In genomic region chr12:30106204-30106603, GRCh38 we compare ENCODE assay signal across 20 cellular contexts.
DNase-seq lines count a peak whose midpoint lies in the region; ATAC-seq, FAIRE-seq and TF ChIP-seq lines count a peak whose summit lies in the region.
"Had no signal": no experiment of that assay in that cellular context is flagged by ENCODE, and none has a peak within 500 bp of the region (broad histone marks: within the 10 kb centered on the region; RNA-seq: fewer than 3 reads in every experiment).

No MANE protein-coding gene starts in this region.

- H3K79me2 ChIP-seq in ACC112 (ENCODE audit: control insufficient read depth, insufficient read depth, low read length, unreplicated experiment), result no peaks in the 10 kb centered on the region
- H3K79me2 ChIP-seq in PC-3 (ENCODE audit: low read length), result no peaks in the 10 kb centered on the region
- no peaks in the 10 kb centered on the region for H3K79me2 ChIP-seq in endothelial cell of umbilical vein (ENCODE audit: control insufficient read depth, insufficient read depth, low read length)

- H2AFZ ChIP-seq in ACC112 (ENCODE audit: low read length, unreplicated experiment) (peak overlapping the region; percentile 34), PC-3 (ENCODE audit: low read length) (no peak overlapping the region), endothelial cell of umbilical vein (ENCODE audit: low read depth, low read length) (no peak overlapping the region)

- peaks cover 9% of the 10 kb centered on the region for H3K4me1 Mint-ChIP-seq in nephron

- H3K27me3 ChIP-seq in ACC112 (ENCODE audit: insufficient read depth, low read length) (no peaks in the 10 kb centered on the region), PC-3 (ENCODE audit: low read length) (no peaks in the 10 kb centered on the region), endothelial cell of umbilical vein (ENCODE audit: control insufficient read depth in 2 of 2, insufficient read depth in 2 of 2, low read length in 2 of 2) (no peaks in the 10 kb centered on the region), brain microvascular endothelial cell (replicated peaks) (no peaks in the 10 kb centered on the region)
- H3K27me3 ChIP-seq: SJSA1 had no signal

- H3K4me2 ChIP-seq in PC-3 (ENCODE audit: low read length) (no peak overlapping the region), endothelial cell of umbilical vein (ENCODE audit: insufficient read depth, low read length) (no peak overlapping the region)

- CTCF ChIA-PET in PC-3 (lab: Charles Lee) (no interaction called here), endothelial cell of umbilical vein (lab: Charles Lee) (interaction anchor here (0.8 to 1.1 kb wide), 2 partner anchors 14 to 25 kb away, joined by 3 read pairs; no protein-coding TSS in a partner anchor)

- no peaks in the 10 kb centered on the region for H3F3A ChIP-seq in PC-3 (ENCODE audit: low read length, unreplicated experiment)

- H3K36me3 ChIP-seq in ACC112 (ENCODE audit: insufficient read depth, low read length) (no peaks in the 10 kb centered on the region; the same call in 1 of the 2 replicates), PC-3 (ENCODE audit: low read depth, low read length) (no peaks in the 10 kb centered on the region), endothelial cell of umbilical vein (ENCODE audit: control insufficient read depth in 2 of 2, extremely low read depth in 1 of 2, insufficient read depth in 2 of 2, low read length in 2 of 2) (no peaks in the 10 kb centered on the region), brain microvascular endothelial cell (replicated peaks) (no peaks in the 10 kb centered on the region)
- H3K36me3 ChIP-seq: SJSA1 had no signal

- H3K27ac Mint-ChIP-seq in nephron, result peak overlapping the region in 2 of 3 experiments; percentile 23 to 33

- TF ChIP-seq CTCF in PC-3 (conservative IDR thresholded peaks at IDR 0.05; ENCODE audit: low read depth, low read length) (no peak), endothelial cell of umbilical vein (IDR thresholded peaks at IDR 0.05; ENCODE audit: extremely low read depth in 1 of 2, insufficient read depth in 1 of 2, low read depth in 1 of 2, low read length in 2 of 2) (no peak), nephron (IDR thresholded peaks at IDR 0.05; ENCODE audit: unreplicated experiment in 3 of 3) (no peak), brain microvascular endothelial cell (IDR thresholded peaks at IDR 0.05; ENCODE audit: low read depth, low read length, missing control alignments) (no peak)

- H3K4me3 Mint-ChIP-seq in nephron, result no peak overlapping the region

- H3K4me1 ChIP-seq in ACC112 (ENCODE audit: control insufficient read depth, insufficient read depth, low read length, unreplicated experiment), result peaks cover 2% of the 10 kb centered on the region
- H3K4me1 ChIP-seq in PC-3 (ENCODE audit: insufficient read depth, low read length), result peaks cover 5% of the 10 kb centered on the region
- peaks cover 8% of the 10 kb centered on the region for H3K4me1 ChIP-seq in endothelial cell of umbilical vein (ENCODE audit: control insufficient read depth, extremely low read depth, insufficient read depth, low read length)

- H3K27me3 Mint-ChIP-seq in nephron (ENCODE audit: low read depth), result peaks cover 14% of the 10 kb centered on the region

- POLR2A ChIA-PET in PC-3 (lab: Charles Lee; ENCODE audit: unreplicated experiment) (no interaction called here), endothelial cell of umbilical vein (lab: Charles Lee) (no interaction called here)

- intact Hi-C loops in PC-3 (cut with micrococcal nuclease), result no loop called here
- intact Hi-C loops in endothelial cell of umbilical vein (cut with micrococcal nuclease), result loop anchor here (10.0 kb wide), 1 partner anchor 541 kb away; no protein-coding TSS in a partner anchor

- peaks cover 12% of the 10 kb centered on the region for H3K9me3 Mint-ChIP-seq in nephron

- TF ChIP-seq POLR2A in endothelial cell of umbilical vein (IDR thresholded peaks at IDR 0.05; ENCODE audit: low read depth, low read length), result no peak

- no peak for FAIRE-seq in endothelial cell of umbilical vein (lab: Jason Lieb, UNC)
- FAIRE-seq: G401.6, GM12892, GM18507, RCC 7860 had no signal

- H3K4me3 ChIP-seq in ACC112 (ENCODE audit: low read depth, low read length) (no peak overlapping the region), PC-3 (ENCODE audit: low read length) (no peak overlapping the region), endothelial cell of umbilical vein (replicated peaks in 1 of 3; ENCODE audit: insufficient read depth in 1 of 3, low read depth in 1 of 3, low read length in 3 of 3) (no peak overlapping the region), brain microvascular endothelial cell (ENCODE audit: low read depth, low read length) (no peak overlapping the region)
- H3K4me3 ChIP-seq: SJSA1 had no signal

- peak; percentile 18; the same call in 1 of the 2 replicates for ATAC-seq in PC-3
- ATAC-seq in GM21390 (IDR thresholded peaks at IDR 0.05; ENCODE audit: unreplicated experiment), result no peak

- H3K9me2 ChIP-seq in PC-3 (replicated peaks; ENCODE audit: low read length), result no peaks in the 10 kb centered on the region

- in situ Hi-C loops in brain microvascular endothelial cell (cut with HindIII; ENCODE audit: low pct_ligation_motif_present, low sequenced_read_pairs), result no loop called here

- no peak for DNase-seq in PC-3
- peak; percentile 47 for DNase-seq in endothelial cell of umbilical vein (ENCODE audit: low read depth, low spot score)
- no peak for DNase-seq in medulla oblongata (ENCODE audit: extremely low spot score)
- no peak for DNase-seq in brain microvascular endothelial cell
- DNase-seq in NCI-H226, result no peak
- DNase-seq: 8988T, AML-193, MM.1S, NCI-H1048, NCI-H1417 treated with DMSO at 0.1 percent for 48 hours, NCI-H187 had no signal

- BruUV-seq in PC-3 (replicated peaks; lab: Mats Ljungman, UMichigan), result no TSS peak
- BruUV-seq in endothelial cell of umbilical vein (replicated peaks; lab: Mats Ljungman, UMichigan), result no TSS peak

- dilution Hi-C loops in endothelial cell of umbilical vein (cut with MboI; ENCODE audit: extremely low pct_ligation_motif_present, low sequenced_read_pairs), result no loop called here

- H4K20me1 ChIP-seq in PC-3 (ENCODE audit: low read length), result no peaks in the 10 kb centered on the region
- no peaks in the 10 kb centered on the region for H4K20me1 ChIP-seq in endothelial cell of umbilical vein (replicated peaks; ENCODE audit: control insufficient read depth, extremely low read depth, insufficient read depth, low read length)

- H3K27ac ChIP-seq in ACC112 (ENCODE audit: low read depth, low read length) (no peak overlapping the region), PC-3 (ENCODE audit: low read length) (no peak overlapping the region), endothelial cell of umbilical vein (ENCODE audit: insufficient read depth, low read depth, low read length) (no peak overlapping the region), brain microvascular endothelial cell (no peak overlapping the region)
- H3K27ac ChIP-seq: C4-2B, SJSA1 had no signal

- no peaks in the 10 kb centered on the region for H3K36me3 Mint-ChIP-seq in nephron (ENCODE audit: low read depth)

- H3K9me3 ChIP-seq in PC-3 (ENCODE audit: low read length) (no peaks in the 10 kb centered on the region), endothelial cell of umbilical vein (replicated peaks; ENCODE audit: control insufficient read depth, insufficient read depth, low read length) (no peaks in the 10 kb centered on the region)
- H3K9me3 ChIP-seq: SJSA1 had no signal

- H3K9ac ChIP-seq in PC-3 (ENCODE audit: low read length) (no peak overlapping the region), endothelial cell of umbilical vein (replicated peaks; ENCODE audit: extremely low read depth, insufficient read depth, low read length) (no peak overlapping the region)

- H3K9me1 ChIP-seq in endothelial cell of umbilical vein (replicated peaks; ENCODE audit: control insufficient read depth, extremely low read depth, insufficient read depth, low read length), result no peaks in the 10 kb centered on the region

TF ChIP-seq in endothelial cell of umbilical vein, 7 proteins besides CTCF, POLR2A, EP300 and RAD21:
- TF ChIP-seq JUN (IDR thresholded peaks at IDR 0.05; ENCODE audit: borderline replicate concordance, insufficient read depth, insufficient read length, low read depth), result no peak
- TF ChIP-seq GATA2 (IDR thresholded peaks at IDR 0.05; ENCODE audit: insufficient read depth, insufficient read length, low read depth, low read length), result no peak
- TF ChIP-seq POLR2AphosphoS5 (IDR thresholded peaks at IDR 0.05; ENCODE audit: insufficient read depth, low read depth, low read length), result no peak
- no peak for TF ChIP-seq MAX (IDR thresholded peaks at IDR 0.05; ENCODE audit: insufficient read depth, insufficient read length)
- no peak for TF ChIP-seq FOS (IDR thresholded peaks at IDR 0.05; ENCODE audit: borderline replicate concordance, insufficient read depth, low read length)
- no peak for TF ChIP-seq MYC (IDR thresholded peaks at IDR 0.05; ENCODE audit: low read depth, low read length)
- no peak for TF ChIP-seq EZH2 (IDR thresholded peaks at IDR 0.05; ENCODE audit: borderline replicate concordance, low read depth, low read length, severe bottlenecking)
